In the genomic region with DNA sequence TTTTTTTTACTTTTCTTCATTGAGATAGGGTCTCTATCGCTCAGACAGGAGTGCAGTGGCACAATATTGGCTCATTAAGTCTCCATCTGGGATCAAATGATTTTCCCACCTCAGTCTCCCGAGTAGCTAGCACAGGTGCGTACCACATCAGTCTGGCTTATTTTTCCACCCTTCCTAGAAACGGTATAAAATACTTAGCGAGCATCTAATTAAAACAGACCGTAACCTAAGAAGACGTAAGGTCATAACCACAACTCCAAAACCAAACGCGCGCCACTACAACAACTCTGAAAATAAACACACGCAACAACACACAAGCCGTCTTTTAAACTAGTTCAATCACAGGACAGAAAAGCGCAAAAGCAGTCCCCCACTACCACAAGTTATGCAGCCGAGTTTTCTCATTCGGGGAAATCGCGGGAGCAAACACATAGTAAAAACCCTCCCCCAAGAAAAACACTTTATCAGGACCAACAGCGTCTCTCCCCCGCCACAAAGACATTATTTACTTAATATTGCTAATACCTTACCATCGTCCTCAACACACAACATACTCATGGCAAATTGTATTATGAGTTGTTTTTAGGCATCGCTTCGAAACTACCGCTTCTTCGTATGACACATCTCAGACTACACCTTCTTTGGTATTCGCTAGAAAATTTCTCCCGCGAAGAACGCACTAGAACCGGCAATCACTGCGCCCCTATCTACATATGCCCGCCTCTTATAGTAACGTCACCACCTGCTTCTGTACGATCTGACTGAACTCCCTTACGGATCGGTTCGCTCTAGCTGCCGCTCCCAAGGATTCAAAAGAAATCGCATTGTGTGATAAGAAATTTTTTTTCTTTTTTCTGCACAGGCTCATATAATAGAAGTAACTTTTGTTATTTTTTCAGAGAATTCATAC, we compare ENCODE assay signal across 1 cellular context.
TF ChIP-seq lines count a peak whose summit lies in the region.

No MANE protein-coding gene starts in this region.

TF ChIP-seq in K562, 482 proteins besides CTCF, POLR2A, EP300 and RAD21 (continued from another document and continues in another):
- TF ChIP-seq, protein P1, sequence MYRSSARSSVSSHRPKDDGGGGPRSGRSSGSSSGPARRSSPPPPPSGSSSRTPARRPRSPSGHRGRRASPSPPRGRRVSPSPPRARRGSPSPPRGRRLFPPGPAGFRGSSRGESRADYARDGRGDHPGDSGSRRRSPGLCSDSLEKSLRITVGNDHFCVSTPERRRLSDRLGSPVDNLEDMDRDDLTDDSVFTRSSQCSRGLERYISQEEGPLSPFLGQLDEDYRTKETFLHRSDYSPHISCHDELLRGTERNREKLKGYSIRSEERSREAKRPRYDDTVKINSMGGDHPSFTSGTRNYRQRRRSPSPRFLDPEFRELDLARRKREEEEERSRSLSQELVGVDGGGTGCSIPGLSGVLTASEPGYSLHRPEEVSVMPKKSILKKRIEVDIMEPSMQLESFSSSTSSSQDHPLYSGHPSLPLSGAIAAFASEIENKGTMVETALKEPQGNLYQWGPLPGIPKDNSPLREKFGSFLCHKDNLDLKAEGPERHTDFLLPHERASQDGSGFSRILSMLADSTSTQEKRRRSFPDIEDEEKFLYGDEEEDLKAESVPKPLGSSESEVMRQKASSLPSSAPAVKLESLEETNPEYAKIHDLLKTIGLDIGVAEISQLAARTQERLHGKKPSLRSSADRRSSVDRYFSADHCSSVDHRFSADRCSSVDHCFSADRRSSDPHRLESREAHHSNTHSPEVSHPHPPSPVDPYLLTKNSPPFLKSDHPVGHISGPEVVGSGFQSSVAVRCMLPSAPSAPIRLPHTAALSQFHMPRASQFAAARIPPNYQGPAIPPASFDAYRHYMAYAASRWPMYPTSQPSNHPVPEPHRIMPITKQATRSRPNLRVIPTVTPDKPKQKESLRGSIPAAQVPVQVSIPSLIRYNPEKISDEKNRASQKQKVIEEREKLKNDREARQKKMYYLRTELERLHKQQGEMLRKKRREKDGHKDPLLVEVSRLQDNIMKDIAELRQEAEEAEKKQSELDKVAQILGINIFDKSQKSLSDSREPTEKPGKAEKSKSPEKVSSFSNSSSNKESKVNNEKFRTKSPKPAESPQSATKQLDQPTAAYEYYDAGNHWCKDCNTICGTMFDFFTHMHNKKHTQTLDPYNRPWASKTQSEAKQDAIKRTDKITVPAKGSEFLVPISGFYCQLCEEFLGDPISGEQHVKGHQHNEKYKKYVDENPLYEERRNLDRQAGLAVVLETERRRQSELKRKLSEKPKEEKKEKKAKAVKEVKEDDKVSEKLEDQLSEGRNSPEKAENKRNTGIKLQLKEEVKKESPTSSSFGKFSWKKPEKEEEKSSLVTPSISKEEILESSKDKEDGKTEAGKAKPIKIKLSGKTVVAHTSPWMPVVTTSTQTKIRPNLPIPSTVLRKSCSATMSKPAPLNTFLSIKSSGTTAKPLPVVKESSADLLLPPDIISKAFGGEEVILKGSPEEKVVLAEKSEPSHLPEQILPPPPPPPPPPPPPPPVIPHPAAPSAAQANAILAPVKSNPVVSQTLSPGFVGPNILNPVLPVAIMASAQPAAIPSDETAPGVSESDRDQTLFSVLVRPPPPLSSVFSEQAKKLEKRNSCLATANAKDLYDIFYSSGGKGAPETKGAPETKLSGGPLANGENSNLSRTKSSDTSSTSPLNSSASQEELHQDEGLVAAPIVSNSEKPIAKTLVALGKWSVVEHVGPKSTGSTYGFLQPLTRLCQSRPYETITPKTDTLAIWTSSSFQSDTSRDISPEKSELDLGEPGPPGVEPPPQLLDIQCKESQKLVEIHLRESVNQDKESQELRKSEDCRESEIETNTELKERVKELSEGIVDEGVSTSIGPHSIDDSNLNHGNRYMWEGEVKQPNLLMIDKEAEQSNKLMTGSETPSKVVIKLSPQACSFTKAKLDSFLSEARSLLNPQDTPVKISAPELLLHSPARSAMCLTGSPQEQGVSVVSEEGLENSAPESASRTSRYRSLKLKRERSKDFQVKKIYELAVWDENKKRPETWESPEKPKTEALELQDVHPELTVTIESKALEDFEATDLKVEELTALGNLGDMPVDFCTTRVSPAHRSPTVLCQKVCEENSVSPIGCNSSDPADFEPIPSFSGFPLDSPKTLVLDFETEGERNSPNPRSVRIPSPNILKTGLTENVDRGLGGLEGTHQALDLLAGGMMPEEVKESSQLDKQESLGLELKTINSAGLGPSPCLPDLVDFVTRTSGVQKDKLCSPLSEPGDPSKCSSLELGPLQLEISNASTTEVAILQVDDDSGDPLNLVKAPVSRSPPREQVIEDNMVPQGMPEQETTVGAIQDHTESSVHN (IDR thresholded peaks at IDR 0.05; ENCODE audit: borderline replicate concordance in 1 of 2, low read depth in 1 of 2), result peak in 1 of 2 experiments; percentile 96; a peak in 2 of 4 replicates
- TF ChIP-seq, protein P2, sequence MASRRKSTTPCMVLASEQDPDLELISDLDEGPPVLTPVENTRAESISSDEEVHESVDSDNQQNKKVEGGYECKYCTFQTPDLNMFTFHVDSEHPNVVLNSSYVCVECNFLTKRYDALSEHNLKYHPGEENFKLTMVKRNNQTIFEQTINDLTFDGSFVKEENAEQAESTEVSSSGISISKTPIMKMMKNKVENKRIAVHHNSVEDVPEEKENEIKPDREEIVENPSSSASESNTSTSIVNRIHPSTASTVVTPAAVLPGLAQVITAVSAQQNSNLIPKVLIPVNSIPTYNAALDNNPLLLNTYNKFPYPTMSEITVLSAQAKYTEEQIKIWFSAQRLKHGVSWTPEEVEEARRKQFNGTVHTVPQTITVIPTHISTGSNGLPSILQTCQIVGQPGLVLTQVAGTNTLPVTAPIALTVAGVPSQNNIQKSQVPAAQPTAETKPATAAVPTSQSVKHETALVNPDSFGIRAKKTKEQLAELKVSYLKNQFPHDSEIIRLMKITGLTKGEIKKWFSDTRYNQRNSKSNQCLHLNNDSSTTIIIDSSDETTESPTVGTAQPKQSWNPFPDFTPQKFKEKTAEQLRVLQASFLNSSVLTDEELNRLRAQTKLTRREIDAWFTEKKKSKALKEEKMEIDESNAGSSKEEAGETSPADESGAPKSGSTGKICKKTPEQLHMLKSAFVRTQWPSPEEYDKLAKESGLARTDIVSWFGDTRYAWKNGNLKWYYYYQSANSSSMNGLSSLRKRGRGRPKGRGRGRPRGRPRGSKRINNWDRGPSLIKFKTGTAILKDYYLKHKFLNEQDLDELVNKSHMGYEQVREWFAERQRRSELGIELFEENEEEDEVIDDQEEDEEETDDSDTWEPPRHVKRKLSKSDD (conservative IDR thresholded peaks at IDR 0.05; ENCODE audit: low read length), result peak; percentile 97
- TF ChIP-seq ZNF146 (CRISPR knock-in tag; IDR thresholded peaks at IDR 0.05; ENCODE audit: unreplicated experiment) (peak; percentile 33), PRPF4 (IDR thresholded peaks at IDR 0.05; ENCODE audit: insufficient read depth, low read depth, low read length, poor library complexity, severe bottlenecking) (peak; percentile 25), COPS2 (conservative IDR thresholded peaks at IDR 0.05) (no peak), ZNF408 (CRISPR knock-in tag; IDR thresholded peaks at IDR 0.05; ENCODE audit: low read depth) (peak; percentile 77; the same call in 1 of the 2 replicates), GTF2B (IDR thresholded peaks at IDR 0.05; ENCODE audit: extremely low read depth, insufficient read length) (peak; percentile 98), IFI16 (CRISPR knock-in tag; IDR thresholded peaks at IDR 0.05) (no peak), PML (IDR thresholded peaks at IDR 0.05; ENCODE audit: low read length) (peak; percentile 100), KAT8 (IDR thresholded peaks at IDR 0.05; ENCODE audit: low read depth) (no peak), SIN3B (IDR thresholded peaks at IDR 0.05; ENCODE audit: low read depth) (0 out of 2 replicates have a peak, but pooled peaks have one; percentile 19), NELFE (IDR thresholded peaks at IDR 0.05; ENCODE audit: insufficient read depth, insufficient read length) (peak; percentile 87), ELF4 (CRISPR knock-in tag; IDR thresholded peaks at IDR 0.05) (peak; percentile 100), PHB (CRISPR knock-in tag; IDR thresholded peaks at IDR 0.05) (peak; percentile 100), MTA2 (IDR thresholded peaks at IDR 0.05; ENCODE audit: low read depth) (peak; percentile 64), YY1 (IDR thresholded peaks at IDR 0.05; ENCODE audit: borderline replicate concordance in 1 of 3, control insufficient read depth in 1 of 3, extremely low read depth in 1 of 3, insufficient read depth in 3 of 3, insufficient read length in 1 of 3, insufficient replicate concordance in 2 of 3, low read depth in 1 of 3, low read length in 2 of 3) (peak in 1 of 3 experiments; percentile 86), SMC3 (conservative IDR thresholded peaks at IDR 0.05; ENCODE audit: insufficient read depth, low read depth, low read length) (0 out of 2 replicates have a peak, but pooled peaks have one; percentile 45), PRDM10 (IDR thresholded peaks at IDR 0.05; ENCODE audit: partially characterized antibody) (peak; percentile 41), SRSF7 (optimal IDR thresholded peaks at IDR 0.05; ENCODE audit: low read depth, low read length) (no peak), ZNF79 (CRISPR knock-in tag; IDR thresholded peaks at IDR 0.05; ENCODE audit: low read depth) (no peak), PHF20 (IDR thresholded peaks at IDR 0.05; ENCODE audit: partially characterized antibody) (peak; percentile 78), SIX5 (IDR thresholded peaks at IDR 0.05; ENCODE audit: borderline replicate concordance in 1 of 2, insufficient read depth in 1 of 2, low read depth in 1 of 2, low read length in 2 of 2) (peak in 1 of 2 experiments; percentile 36; a peak in 2 of 4 replicates)
- TF ChIP-seq, protein P3, sequence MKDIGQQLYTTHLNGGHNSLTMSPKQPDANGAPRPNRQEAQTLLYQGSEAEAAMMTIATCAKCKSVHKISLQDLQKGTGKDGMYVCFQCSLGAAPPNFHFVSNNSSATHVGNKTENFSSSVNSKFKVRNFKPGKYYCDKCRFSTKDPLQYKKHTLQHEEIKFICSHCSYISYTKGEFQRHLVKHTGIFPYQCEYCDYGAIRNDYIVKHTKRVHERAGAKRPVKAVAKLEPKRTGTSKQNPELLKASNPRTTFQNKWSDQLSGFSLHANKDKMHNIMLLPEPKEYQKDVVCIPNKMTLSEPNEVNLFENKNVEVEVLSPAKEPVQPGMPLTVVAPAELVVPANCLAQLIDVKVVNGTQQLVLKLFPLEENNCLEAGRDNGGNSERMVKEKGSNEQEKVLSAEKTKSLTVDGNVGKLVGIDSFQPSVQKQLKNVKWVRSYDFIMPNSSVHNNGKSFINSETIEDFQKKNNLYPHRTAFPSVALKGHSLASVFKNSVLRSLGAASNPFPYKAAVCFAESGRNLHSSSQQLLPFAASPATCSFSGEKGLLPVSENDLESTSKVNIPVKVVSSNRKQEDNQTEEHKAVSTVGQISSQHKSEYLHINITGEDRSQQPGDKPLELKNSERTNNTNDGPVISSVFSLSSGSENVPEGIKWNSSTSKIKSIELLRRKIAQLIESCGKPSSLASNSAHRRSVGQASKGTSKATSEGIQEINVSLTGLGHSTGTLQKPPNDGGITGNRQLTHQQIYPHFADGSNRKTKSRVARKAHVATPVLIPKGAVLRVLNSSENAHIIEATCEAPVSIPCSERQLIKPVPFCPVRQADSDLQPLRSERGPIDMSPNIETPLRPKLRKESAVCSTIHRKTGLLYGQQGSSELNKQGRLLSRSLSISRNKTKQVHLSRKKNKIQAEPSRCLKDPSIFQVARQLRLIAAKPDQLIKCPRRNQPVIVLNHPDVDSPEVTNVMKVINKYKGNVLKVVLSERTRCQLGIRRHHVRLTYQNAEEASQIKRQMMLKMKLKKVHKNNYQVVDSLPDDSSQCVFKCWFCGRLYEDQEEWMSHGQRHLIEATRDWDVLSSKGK (CRISPR knock-in tag; IDR thresholded peaks at IDR 0.05), result peak; percentile 99
- TF ChIP-seq, protein P4, sequence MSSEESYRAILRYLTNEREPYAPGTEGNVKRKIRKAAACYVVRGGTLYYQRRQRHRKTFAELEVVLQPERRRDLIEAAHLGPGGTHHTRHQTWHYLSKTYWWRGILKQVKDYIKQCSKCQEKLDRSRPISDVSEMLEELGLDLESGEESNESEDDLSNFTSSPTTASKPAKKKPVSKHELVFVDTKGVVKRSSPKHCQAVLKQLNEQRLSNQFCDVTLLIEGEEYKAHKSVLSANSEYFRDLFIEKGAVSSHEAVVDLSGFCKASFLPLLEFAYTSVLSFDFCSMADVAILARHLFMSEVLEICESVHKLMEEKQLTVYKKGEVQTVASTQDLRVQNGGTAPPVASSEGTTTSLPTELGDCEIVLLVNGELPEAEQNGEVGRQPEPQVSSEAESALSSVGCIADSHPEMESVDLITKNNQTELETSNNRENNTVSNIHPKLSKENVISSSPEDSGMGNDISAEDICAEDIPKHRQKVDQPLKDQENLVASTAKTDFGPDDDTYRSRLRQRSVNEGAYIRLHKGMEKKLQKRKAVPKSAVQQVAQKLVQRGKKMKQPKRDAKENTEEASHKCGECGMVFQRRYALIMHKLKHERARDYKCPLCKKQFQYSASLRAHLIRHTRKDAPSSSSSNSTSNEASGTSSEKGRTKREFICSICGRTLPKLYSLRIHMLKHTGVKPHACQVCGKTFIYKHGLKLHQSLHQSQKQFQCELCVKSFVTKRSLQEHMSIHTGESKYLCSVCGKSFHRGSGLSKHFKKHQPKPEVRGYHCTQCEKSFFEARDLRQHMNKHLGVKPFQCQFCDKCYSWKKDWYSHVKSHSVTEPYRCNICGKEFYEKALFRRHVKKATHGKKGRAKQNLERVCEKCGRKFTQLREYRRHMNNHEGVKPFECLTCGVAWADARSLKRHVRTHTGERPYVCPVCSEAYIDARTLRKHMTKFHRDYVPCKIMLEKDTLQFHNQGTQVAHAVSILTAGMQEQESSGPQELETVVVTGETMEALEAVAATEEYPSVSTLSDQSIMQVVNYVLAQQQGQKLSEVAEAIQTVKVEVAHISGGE (CRISPR knock-in tag; IDR thresholded peaks at IDR 0.05), result peak; percentile 26 to 81 (median 43); a peak in 2 of 6 replicates
